In the genomic region with DNA sequence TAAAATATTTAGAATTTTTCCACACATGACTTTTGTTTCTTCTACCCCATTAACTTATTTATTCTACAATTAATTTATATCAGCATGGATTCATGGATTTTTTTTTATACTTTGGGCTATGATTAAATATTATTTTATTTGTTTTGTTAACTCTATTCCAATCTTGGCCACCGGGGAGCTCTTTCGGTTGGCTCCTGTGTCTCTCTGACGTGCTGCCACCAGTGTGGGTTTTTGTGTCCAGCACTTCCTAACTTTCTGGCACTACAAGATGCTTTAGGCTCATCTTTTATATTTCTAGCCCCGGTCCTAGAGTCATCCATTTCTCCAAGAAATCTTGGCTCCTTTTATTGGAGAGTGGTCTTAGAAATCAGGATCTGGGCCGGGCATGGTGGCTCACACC, we compare ENCODE assay signal across 20 cellular contexts. TPM values are rescaled to one million over a fixed set of nuclear protein-coding genes. Genes with fewer than 3 reads are reported as not detected.
"Had no signal": no experiment of that assay in that cellular context is flagged by ENCODE, and none has a peak within 500 bp of the region (broad histone marks: within the 10 kb centered on the region; RNA-seq: fewer than 3 reads in every experiment).

No MANE protein-coding gene starts in this region.

- H3K27ac Mint-ChIP-seq: activated B cell treated with CpG ODN at 0.5 μM for 24 hours; activated CD8-positive, alpha-beta T cell treated with anti-CD3 and anti-CD28 coated beads for 36 hours; activated naive CD4-positive, alpha-beta T cell treated with anti-CD3 and anti-CD28 coated beads, Interleukin-2, amount 50 U/mL, for 24 hours; naive B cell; stimulated activated naive CD8-positive, alpha-beta T cell treated with anti-CD3 and anti-CD28 coated beads, Interleukin-15, amount 100 ng/mL, for 72 hours had no signal

- H3K27ac ChIP-seq: adrenal gland, neutrophil, testis, upper lobe of right lung had no signal

- DNase-seq: activated B cell treated with CpG ODN at 0.5 μM for 24 hours; activated CD4-positive, alpha-beta T cell treated with anti-CD3 and anti-CD28 coated beads for 48 hours; activated CD8-positive, alpha-beta T cell treated with anti-CD3 and anti-CD28 coated beads for 36 hours; activated effector memory CD4-positive, alpha-beta T cell treated with anti-CD3 and anti-CD28 coated beads, Interleukin-2, amount 50 U/mL, for 16 hours; activated T-cell treated with anti-CD3 and anti-CD28 coated beads, Interleukin-2, amount 50 U/mL, for 48 hours; adrenal gland; central memory CD4-positive, alpha-beta T cell; effector memory CD4-positive, alpha-beta T cell; hippocampal formation; naive B cell; right cardiac atrium; small intestine; stimulated activated naive CD8-positive, alpha-beta T cell treated with anti-CD3 and anti-CD28 coated beads, Interleukin-15, amount 100 ng/mL, for 72 hours; T-helper 2 cell; testis; upper lobe of right lung had no signal

- H3K4me3 Mint-ChIP-seq: activated B cell treated with CpG ODN at 0.5 μM for 24 hours; activated CD8-positive, alpha-beta T cell treated with anti-CD3 and anti-CD28 coated beads for 36 hours; activated naive CD4-positive, alpha-beta T cell treated with anti-CD3 and anti-CD28 coated beads, Interleukin-2, amount 50 U/mL, for 24 hours; naive B cell; stimulated activated naive CD8-positive, alpha-beta T cell treated with anti-CD3 and anti-CD28 coated beads, Interleukin-15, amount 100 ng/mL, for 72 hours had no signal

- H3K4me1 Mint-ChIP-seq: activated B cell treated with CpG ODN at 0.5 μM for 24 hours; activated naive CD4-positive, alpha-beta T cell treated with anti-CD3 and anti-CD28 coated beads, Interleukin-2, amount 50 U/mL, for 24 hours; naive B cell; stimulated activated naive CD8-positive, alpha-beta T cell treated with anti-CD3 and anti-CD28 coated beads, Interleukin-15, amount 100 ng/mL, for 72 hours had no signal

- ATAC-seq: activated CD8-positive, alpha-beta T cell treated with anti-CD3 and anti-CD28 coated beads for 36 hours; left lobe of liver; right cardiac atrium; stimulated activated naive CD8-positive, alpha-beta T cell treated with anti-CD3 and anti-CD28 coated beads, Interleukin-15, amount 100 ng/mL, for 72 hours; upper lobe of right lung had no signal

RNA-seq across cellular contexts. Expression of gene AQP12B, which starts 18.9 kb away (rescaled TPM):
- polyA plus RNA-seq: keratinocyte, right cardiac atrium had no signal

RNA-seq across cellular contexts. Expression of gene AQP12A, which starts 27.9 kb away (rescaled TPM):
- polyA plus RNA-seq: adrenal gland, keratinocyte, right cardiac atrium had no signal
